ENCODE assay signal across 24 cellular contexts in genomic region chr14:103258211-103258610, GRCh38.
DNase-seq lines count a peak whose midpoint lies in the region; ATAC-seq, FAIRE-seq and TF ChIP-seq lines count a peak whose summit lies in the region.
"Had no signal": no experiment of that assay in that cellular context is flagged by ENCODE, and none has a peak within 500 bp of the region (broad histone marks: within the 10 kb centered on the region; RNA-seq: fewer than 3 reads in every experiment).

No MANE protein-coding gene starts in this region.

- TF ChIP-seq RAD21 in A549 (conservative IDR thresholded peaks at IDR 0.05 in 1 of 2, IDR thresholded peaks at IDR 0.05 in 1 of 2) = no peak

- no peaks in the 10 kb centered on the region for H3K36me3 ChIP-seq in RWPE2 (ENCODE audit: low read depth)
- H3K36me3 ChIP-seq: BE2C; BLaER1 treated with 17β-estradiol and CSF1 and Interleukin-3, amounts not matched to agents 10 nM and 100 nM had no signal

- H3K9me3 Mint-ChIP-seq in stimulated activated memory B cell treated with anti-CD40 and anti-IgM and Interleukin-4, amounts not matched to agents 10 μg/mL and 1 μg/mL and 100 μg/mL, for 72 hours = no peaks in the 10 kb centered on the region
- H3K9me3 Mint-ChIP-seq: CD4-positive, alpha-beta memory T cell; GM23338; H9 had no signal

- no peak overlapping the region for H3K4me2 ChIP-seq in A549
- H3K4me2 ChIP-seq: GM23338 had no signal

- H3K9me3 ChIP-seq in A549 (0 out of 3 replicates have a peak, but pooled peaks cover 2% of the 10 kb centered on the region), RWPE2 (ENCODE audit: severe bottlenecking) (no peaks in the 10 kb centered on the region)
- H3K9me3 ChIP-seq: BE2C; BLaER1 treated with 17β-estradiol and CSF1 and Interleukin-3, amounts not matched to agents 10 nM and 100 nM had no signal

- peaks cover 43% of the 10 kb centered on the region for H3K4me1 ChIP-seq in A549
- peaks cover 22% of the 10 kb centered on the region for H3K4me1 ChIP-seq in RWPE2 (ENCODE audit: insufficient read depth, poor library complexity, severe bottlenecking)
- H3K4me1 ChIP-seq: BE2C had no signal

- DNase-seq in A549 (ENCODE audit: low read depth in 1 of 2, low spot score in 1 of 2) (no peak), RWPE2 (ENCODE audit: low spot score) (peak; percentile 51), left lobe of liver (ENCODE audit: low spot score) (peak; percentile 43), RCC 7860 (ENCODE audit: low spot score) (no peak), NCI-H1092 (lab: John Stamatoyannopoulos, UW) (no peak)
- DNase-seq: ACHN; AML-193; BE2C; Calu3; CD4-positive, alpha-beta memory T cell; COR-L47; DMS53; DMS79 treated with DMSO at 0.1 percent for 48 hours; GF-D8; H9 had no signal

- H3K4me3 ChIP-seq in A549 = no peak overlapping the region
- H3K4me3 ChIP-seq in RWPE2 (ENCODE audit: severe bottlenecking) = no peak overlapping the region
- H3K4me3 ChIP-seq: BLaER1 treated with 17β-estradiol and CSF1 and Interleukin-3, amounts not matched to agents 10 nM and 100 nM; GM23338 had no signal

- no peak for FAIRE-seq in A549 (lab: Jason Lieb, UNC)
- FAIRE-seq in RCC 7860 (lab: Jason Lieb, UNC) = no peak
- FAIRE-seq: A204.1, GM12891, GM18507 had no signal

- WGBS in A549 (ENCODE audit: missing lambda C conversion rate) = 82% methylated on average over 7 of the region's 12 CpGs

- TF ChIP-seq CTCF in A549 (IDR thresholded peaks at IDR 0.05) (no peak), RWPE2 (IDR thresholded peaks at IDR 0.05; ENCODE audit: poor library complexity, severe bottlenecking) (no peak)

- CTCF ChIA-PET in A549 (lab: Yijun Ruan, JAX) = interaction anchor here (1.1 to 1.6 kb wide), 4 partner anchors 13 to 101 kb away, joined by 3 to 6 read pairs (median 3); no protein-coding TSS in a partner anchor

- no peak overlapping the region for H3K4me3 Mint-ChIP-seq in stimulated activated memory B cell treated with anti-CD40 and anti-IgM and Interleukin-4, amounts not matched to agents 10 μg/mL and 1 μg/mL and 100 μg/mL, for 72 hours
- H3K4me3 Mint-ChIP-seq: CD4-positive, alpha-beta memory T cell; GM23338; H9 had no signal

- H3K27ac Mint-ChIP-seq in stimulated activated memory B cell treated with anti-CD40 and anti-IgM and Interleukin-4, amounts not matched to agents 10 μg/mL and 1 μg/mL and 100 μg/mL, for 72 hours = no peak overlapping the region
- H3K27ac Mint-ChIP-seq: CD4-positive, alpha-beta memory T cell; GM23338; H9 had no signal

- H3K27ac ChIP-seq in A549 (peak overlapping the region; percentile 82 to 86; a peak in 5 of 6 replicates), RWPE2 (ENCODE audit: poor library complexity, severe bottlenecking) (no peak overlapping the region)
- H3K27ac ChIP-seq: 22Rv1; BLaER1 treated with 17β-estradiol and CSF1 and Interleukin-3, amounts not matched to agents 10 nM and 100 nM had no signal

- no peak for ATAC-seq in A549
- ATAC-seq in RWPE2 (ENCODE audit: low read depth) = no peak
- no peak for ATAC-seq in left lobe of liver
- peak; percentile 47 for ATAC-seq in stimulated activated memory B cell treated with anti-CD40 and anti-IgM and Interleukin-4, amounts not matched to agents 10 μg/mL and 1 μg/mL and 100 μg/mL, for 72 hours
- no peak for ATAC-seq in HG03097 (IDR thresholded peaks at IDR 0.05; ENCODE audit: low FRiP score, unreplicated experiment)
- ATAC-seq: GM23338, HCT116 had no signal

- no peak for TF ChIP-seq POLR2A in A549 (IDR thresholded peaks at IDR 0.05; ENCODE audit: low read length)

- H3K36me3 Mint-ChIP-seq in stimulated activated memory B cell treated with anti-CD40 and anti-IgM and Interleukin-4, amounts not matched to agents 10 μg/mL and 1 μg/mL and 100 μg/mL, for 72 hours = no peaks in the 10 kb centered on the region
- H3K36me3 Mint-ChIP-seq: CD4-positive, alpha-beta memory T cell had no signal

- no peaks in the 10 kb centered on the region for H3K27me3 ChIP-seq in RWPE2 (ENCODE audit: insufficient read depth, poor library complexity, severe bottlenecking)
- H3K27me3 ChIP-seq: BE2C; BLaER1 treated with 17β-estradiol and CSF1 and Interleukin-3, amounts not matched to agents 10 nM and 100 nM had no signal

- TF ChIP-seq EP300 in A549 (IDR thresholded peaks at IDR 0.05) = no peak

- POLR2A ChIA-PET in A549 (lab: Yijun Ruan, JAX) = no interaction called here

- H3K4me1 Mint-ChIP-seq in stimulated activated memory B cell treated with anti-CD40 and anti-IgM and Interleukin-4, amounts not matched to agents 10 μg/mL and 1 μg/mL and 100 μg/mL, for 72 hours = peaks cover 17% of the 10 kb centered on the region

- H3K27me3 Mint-ChIP-seq in stimulated activated memory B cell treated with anti-CD40 and anti-IgM and Interleukin-4, amounts not matched to agents 10 μg/mL and 1 μg/mL and 100 μg/mL, for 72 hours = peaks cover 35% of the 10 kb centered on the region

TF ChIP-seq in A549, 52 proteins besides CTCF, POLR2A, EP300 and RAD21:
- no peak for TF ChIP-seq SMC3 (IDR thresholded peaks at IDR 0.05)
- no peak for TF ChIP-seq ELK1 (IDR thresholded peaks at IDR 0.05; ENCODE audit: low read depth, low read length)
- no peak for TF ChIP-seq CBX2 (IDR thresholded peaks at IDR 0.05; ENCODE audit: borderline replicate concordance, low read depth)
- TF ChIP-seq FOSL2 (IDR thresholded peaks at IDR 0.05) = no peak
- no peak for TF ChIP-seq FOSL2 (CRISPR knock-in tag; IDR thresholded peaks at IDR 0.05)
- TF ChIP-seq FOSB (CRISPR knock-in tag; IDR thresholded peaks at IDR 0.05) = no peak
TF ChIP-seq in A549: peak in this region for 0.

Comparison
In these comparisons a context has a peak if more than half of its experiments do, and no peak if none do; other contexts are left out.
1. DNase-seq: peak in RWPE2 (single experiment) and left lobe of liver (single experiment); none in A549 (0 of 2), RCC 7860 (single experiment) and NCI-H1092 (single experiment).